ENCODE assay signal across 17 cellular contexts in the genomic region with DNA sequence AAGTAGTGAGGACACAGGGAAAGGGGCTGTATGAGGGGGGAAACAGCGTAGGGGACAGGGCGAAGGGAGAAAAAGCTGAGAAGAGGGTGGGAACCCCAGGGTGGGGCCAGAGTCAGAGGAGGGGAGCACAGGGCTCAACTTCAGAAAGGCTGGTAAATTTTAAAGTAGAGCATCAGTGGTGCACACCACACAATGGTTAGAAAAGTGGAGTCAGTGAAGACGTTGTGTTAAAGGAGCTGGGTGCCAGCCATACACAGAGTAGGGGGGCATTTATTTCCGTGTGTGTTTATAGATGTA. TPM values are rescaled to one million over a fixed set of nuclear protein-coding genes. Genes with fewer than 3 reads are reported as not detected.
DNase-seq lines count a peak whose midpoint lies in the region; ATAC-seq and TF ChIP-seq lines count a peak whose summit lies in the region.
"Had no signal": no experiment of that assay in that cellular context is flagged by ENCODE, and none has a peak within 500 bp of the region (broad histone marks: within the 10 kb centered on the region; RNA-seq: fewer than 3 reads in every experiment).

No MANE protein-coding gene starts in this region.

- peaks cover 45% of the 10 kb centered on the region for H3K27me3 Mint-ChIP-seq in GM23338 (ENCODE audit: insufficient read depth, low read depth, poor library complexity)

- peaks cover 33% of the 10 kb centered on the region for H3K4me1 Mint-ChIP-seq in GM23338

- no peak for TF ChIP-seq POLR2A in adrenal gland (IDR thresholded peaks at IDR 0.05)

- H3K79me2 ChIP-seq in GM23338 (replicated peaks; ENCODE audit: insufficient read depth) (peaks cover 12% of the 10 kb centered on the region), hepatocyte (peaks cover 6% of the 10 kb centered on the region), smooth muscle cell (ENCODE audit: low read depth) (no peaks in the 10 kb centered on the region)

- H3K27ac ChIP-seq in GM23338 (ENCODE audit: low read depth) (no peak overlapping the region), Panc1 (ENCODE audit: low read length) (0 out of 2 replicates have a peak overlapping the region, but pooled peaks have one; percentile 17), hepatocyte (no peak overlapping the region), smooth muscle cell (ENCODE audit: low read depth) (no peak overlapping the region), adrenal gland (no peak overlapping the region)

- H3F3A ChIP-seq in GM23338 (replicated peaks; ENCODE audit: low read depth) = peaks cover 9% of the 10 kb centered on the region; the same call in 1 of the 2 replicates
- peaks cover 11% of the 10 kb centered on the region for H3F3A ChIP-seq in smooth muscle cell (ENCODE audit: low read depth)

- H3K9me3 Mint-ChIP-seq in GM23338 = no peaks in the 10 kb centered on the region; the same call in 2 of the 3 replicates
- H3K9me3 Mint-ChIP-seq: activated naive CD8-positive, alpha-beta T cell treated with anti-CD3 and anti-CD28 coated beads, Interleukin-2, amount 10 ng/mL, durations not matched to agents 7 days and 5 days; naive thymus-derived CD8-positive, alpha-beta T cell had no signal

- 26% methylated on average over 2 of the region's 4 CpGs for WGBS in hepatocyte (ENCODE audit: low lambda C conversion rate, missing lambda C conversion rate)
- 15% methylated on average over 2 of the region's 4 CpGs for WGBS in smooth muscle cell (ENCODE audit: low lambda C conversion rate)
- 43 to 46% (median 45%) methylated on average over 4 of the region's 4 CpGs for WGBS in adrenal gland, 4 donors

- H3K4me2 ChIP-seq in GM23338 = peak overlapping the region; percentile 100
- H3K4me2 ChIP-seq in hepatocyte = peak overlapping the region; percentile 97
- peak overlapping the region; percentile 96 for H3K4me2 ChIP-seq in smooth muscle cell

- peak overlapping the region; percentile 75 for H3K4me3 Mint-ChIP-seq in GM23338

- peaks cover 31% of the 10 kb centered on the region for H3K4me1 ChIP-seq in GM23338 (ENCODE audit: insufficient read depth)
- peaks cover 24% of the 10 kb centered on the region for H3K4me1 ChIP-seq in Panc1 (ENCODE audit: control insufficient read depth, insufficient read depth, low read length)
- H3K4me1 ChIP-seq in hepatocyte (ENCODE audit: insufficient read depth) = peaks cover 39% of the 10 kb centered on the region
- H3K4me1 ChIP-seq in smooth muscle cell (ENCODE audit: low read depth) = peaks cover 23% of the 10 kb centered on the region
- H3K4me1 ChIP-seq in adrenal gland (replicated peaks in 1 of 2) = peaks cover 13 to 40% of the 10 kb centered on the region in 2 donors

- intact Hi-C loops in Panc1 (cut with micrococcal nuclease; ENCODE audit: unreplicated experiment) = loop anchor here (5.0 to 10.0 kb wide), 2 partner anchors 185 to 243 kb away; a partner anchor contains a TSS
- intact Hi-C loops in adrenal gland (cut with DNase I) = loop anchor here in 1 of 2 donors (10.0 kb wide), 1 partner anchor 325 kb away; no protein-coding TSS in a partner anchor

- BruUV-seq in Panc1 (replicated peaks; lab: Mats Ljungman, UMichigan) = no TSS peak

- H3K9me3 ChIP-seq in Panc1 (ENCODE audit: control insufficient read depth, insufficient read depth, low read depth, low read length) = no peaks in the 10 kb centered on the region
- no peaks in the 10 kb centered on the region for H3K9me3 ChIP-seq in hepatocyte (ENCODE audit: low read depth)
- no peaks in the 10 kb centered on the region for H3K9me3 ChIP-seq in smooth muscle cell (replicated peaks; ENCODE audit: low read depth)
- H3K9me3 ChIP-seq in adrenal gland (replicated peaks in 1 of 3) = no peaks in the 10 kb centered on the region
- H3K9me3 ChIP-seq: esophagus squamous epithelium, sigmoid colon had no signal

- H2AFZ ChIP-seq in GM23338 (peak overlapping the region; percentile 90), hepatocyte (peak overlapping the region; percentile 95), smooth muscle cell (ENCODE audit: low read depth) (no peak overlapping the region)

- in situ Hi-C loops in Panc1 (cut with HindIII; ENCODE audit: low pct_unique_long_range_greater_than_20kb, low sequenced_read_pairs) = no loop called here

- ATAC-seq in GM23338 = no peak
- ATAC-seq in Panc1 = no peak
- ATAC-seq: naive thymus-derived CD8-positive, alpha-beta T cell had no signal

- H4K20me1 ChIP-seq in GM23338 (replicated peaks; ENCODE audit: insufficient read depth) (peaks cover 7% of the 10 kb centered on the region), hepatocyte (ENCODE audit: insufficient read depth, poor library complexity, severe bottlenecking) (no peaks in the 10 kb centered on the region), smooth muscle cell (ENCODE audit: low read depth) (no peaks in the 10 kb centered on the region)

- no peak overlapping the region for H3K9ac ChIP-seq in smooth muscle cell (ENCODE audit: low read depth)

- no peak for DNase-seq in GM23338 (ENCODE audit: low spot score)
- no peak for DNase-seq in Panc1 (ENCODE audit: low read depth, low spot score)
- no peak for DNase-seq in hepatocyte (ENCODE audit: low spot score)
- DNase-seq in smooth muscle cell (lab: John Stamatoyannopoulos, UW; ENCODE audit: unreplicated experiment) = no peak
- DNase-seq in adrenal gland = no peak
- no peak for DNase-seq in AG08396 (ENCODE audit: low spot score)
- no peak for DNase-seq in NK-92 treated with Interleukin-12 subunit alpha and Interleukin-12 subunit beta, amount 100 ng/mL, for 24 hours (lab: John Stamatoyannopoulos, UW)
- DNase-seq: activated CD4-positive, CD25-positive, alpha-beta regulatory T cell treated with anti-CD3 and anti-CD28 coated beads, Interleukin-2, amount 50 U/mL, for 72 hours; activated naive CD8-positive, alpha-beta T cell treated with anti-CD3 and anti-CD28 coated beads, Interleukin-2, amount 10 ng/mL, durations not matched to agents 7 days and 5 days; activated T-cell treated with anti-CD3 and anti-CD28 coated beads for 4 hours; CD4-positive, CD25-positive, alpha-beta regulatory T cell; DND-41; esophagus squamous epithelium; GOT3; sigmoid colon; stimulated activated CD4-positive, alpha-beta T cell treated with anti-CD3 and anti-CD28 coated beads, Interleukin-4, amount 100 ng/mL, for 1 hour had no signal

- peaks cover 7% of the 10 kb centered on the region; the same call in 2 of the 3 replicates for H3K36me3 Mint-ChIP-seq in GM23338 (ENCODE audit: low read depth)
- H3K36me3 Mint-ChIP-seq: activated naive CD8-positive, alpha-beta T cell treated with anti-CD3 and anti-CD28 coated beads, Interleukin-2, amount 10 ng/mL, durations not matched to agents 7 days and 5 days; CD4-positive, CD25-positive, alpha-beta regulatory T cell had no signal

- H3K27me3 ChIP-seq in GM23338 (ENCODE audit: insufficient read depth) (peaks cover 59% of the 10 kb centered on the region), Panc1 (ENCODE audit: control insufficient read depth, insufficient read depth, low read length) (no peaks in the 10 kb centered on the region), hepatocyte (peaks cover 55% of the 10 kb centered on the region), smooth muscle cell (ENCODE audit: low read depth) (peaks cover 6% of the 10 kb centered on the region), adrenal gland (no peaks in the 10 kb centered on the region)

- H3K27ac Mint-ChIP-seq in GM23338 = no peak overlapping the region
- H3K27ac Mint-ChIP-seq: activated naive CD8-positive, alpha-beta T cell treated with anti-CD3 and anti-CD28 coated beads, Interleukin-2, amount 10 ng/mL, durations not matched to agents 7 days and 5 days; naive thymus-derived CD8-positive, alpha-beta T cell had no signal

- no peaks in the 10 kb centered on the region for H3K9me2 ChIP-seq in GM23338 (ENCODE audit: insufficient read depth)
- H3K9me2 ChIP-seq in hepatocyte (replicated peaks; ENCODE audit: insufficient read depth) = no peaks in the 10 kb centered on the region

- CTCF ChIA-PET in Panc1 (lab: Charles Lee) = no interaction called here

- H3K4me3 ChIP-seq in GM23338 = peak overlapping the region; percentile 80
- H3K4me3 ChIP-seq in Panc1 (ENCODE audit: low read depth in 2 of 2, low read length in 2 of 2) = peak overlapping the region; percentile 79 to 96
- H3K4me3 ChIP-seq in hepatocyte = no peak overlapping the region
- H3K4me3 ChIP-seq in smooth muscle cell = peak overlapping the region; percentile 60
- peak overlapping the region in 1 of 4 donors; percentile 74 for H3K4me3 ChIP-seq in adrenal gland

- no peaks in the 10 kb centered on the region for H3K36me3 ChIP-seq in GM23338 (ENCODE audit: insufficient read depth)
- no peaks in the 10 kb centered on the region for H3K36me3 ChIP-seq in Panc1 (ENCODE audit: control insufficient read depth, insufficient read depth, low read length)
- H3K36me3 ChIP-seq in hepatocyte (replicated peaks; ENCODE audit: insufficient read depth, low read depth) = no peaks in the 10 kb centered on the region
- no peaks in the 10 kb centered on the region for H3K36me3 ChIP-seq in smooth muscle cell (ENCODE audit: low read depth)
- H3K36me3 ChIP-seq in adrenal gland (replicated peaks in 1 of 2) = no peaks in the 10 kb centered on the region
- H3K36me3 ChIP-seq: esophagus squamous epithelium, sigmoid colon had no signal

- TF ChIP-seq CTCF in GM23338 (conservative IDR thresholded peaks at IDR 0.05; ENCODE audit: low read depth in 2 of 2) (no peak), Panc1 (IDR thresholded peaks at IDR 0.05) (no peak), hepatocyte (IDR thresholded peaks at IDR 0.05; ENCODE audit: poor library complexity) (no peak), smooth muscle cell (IDR thresholded peaks at IDR 0.05; ENCODE audit: borderline replicate concordance, insufficient read depth, poor library complexity, severe bottlenecking) (no peak), adrenal gland (IDR thresholded peaks at IDR 0.05) (no peak)

- POLR2A ChIA-PET in Panc1 (lab: Charles Lee) = no interaction called here

RNA-seq across cellular contexts. Expression of a gene that starts 3.0 kb away (rescaled TPM):
- total RNA-seq in GM23338 (2014; rRNA removed; shearing (Covaris generic)) = 15.8 and 18.8 TPM in 2 replicates
- polyA plus RNA-seq in GM23338 (2016; fragmentation: Nextera tagmentation; extraction: Ambion mirVana) (14.6 and 14.8 TPM in 2 replicates), hepatocyte (60.4 and 65.6 TPM in 2 replicates), smooth muscle cell (24.0 and 26.2 TPM in 2 replicates), adrenal gland (10 to 100 TPM; 12.1 to 18.4 (median 15.5) TPM)
- total RNA-seq in Panc1 (2021; ENCODE audit: unreplicated experiment) (40.1 TPM), hepatocyte (22.7 and 23.4 TPM in 2 replicates), smooth muscle cell (5.5 and 8.7 TPM in 2 replicates), adrenal gland (10 to 100 TPM; 17.4 to 46.2 (median 26.9) TPM)
- 33.3 TPM for polyA plus RNA-seq in Panc1 (2012; ENCODE audit: insufficient read length)

RNA-seq across cellular contexts. Expression of a gene that starts 21.7 kb away (rescaled TPM):
- total RNA-seq in GM23338 (2014; rRNA removed; shearing (Covaris generic)) = 190 and 292 TPM in 2 replicates
- polyA plus RNA-seq in GM23338 (2016; fragmentation: Nextera tagmentation; extraction: Ambion mirVana) = 765 and 885 TPM in 2 replicates
- total RNA-seq in Panc1 (2021; ENCODE audit: unreplicated experiment) = 353 TPM
- 349 TPM for polyA plus RNA-seq in Panc1 (2012; ENCODE audit: insufficient read length)
- 151 and 197 TPM in 2 replicates for total RNA-seq in hepatocyte
- 404 and 449 TPM in 2 replicates for polyA plus RNA-seq in hepatocyte
- 144 and 154 TPM in 2 replicates for total RNA-seq in smooth muscle cell
- polyA plus RNA-seq in smooth muscle cell = 325 and 339 TPM in 2 replicates
- 100 to 1,000 TPM; 107 to 330 (median 153) TPM for total RNA-seq in adrenal gland
- polyA plus RNA-seq in adrenal gland = 100 to 1,000 TPM in 2 of 3 donors, 10 to 100 TPM in 1; 85.5 to 244 (median 190) TPM

RNA-seq across cellular contexts. Expression of a gene that starts 35.8 kb away (rescaled TPM):
- total RNA-seq in GM23338 (2014; rRNA removed; shearing (Covaris generic)) = 31.0 and 43.3 TPM in 2 replicates
- polyA plus RNA-seq in GM23338 (2016; fragmentation: Nextera tagmentation; extraction: Ambion mirVana) = 12.8 and 12.9 TPM in 2 replicates
- 11.2 TPM for total RNA-seq in Panc1 (2021; ENCODE audit: unreplicated experiment)
- 13.5 TPM for polyA plus RNA-seq in Panc1 (2012; ENCODE audit: insufficient read length)
- 17.8 and 18.8 TPM in 2 replicates for total RNA-seq in hepatocyte
- 7.8 and 10.6 TPM in 2 replicates for polyA plus RNA-seq in hepatocyte
- 2.8 and 18.1 TPM in 2 replicates for total RNA-seq in smooth muscle cell
- polyA plus RNA-seq in smooth muscle cell = 5.5 and 6.6 TPM in 2 replicates
- 10 to 100 TPM; 12.9 to 47.2 (median 29.1) TPM for total RNA-seq in adrenal gland
- 10 to 100 TPM; 10.2 to 22.0 (median 19.7) TPM for polyA plus RNA-seq in adrenal gland

RNA-seq across cellular contexts. Expression of a gene that starts 52.9 kb away (rescaled TPM):
- total RNA-seq in GM23338 (2014; rRNA removed; shearing (Covaris generic)) = 53.1 and 61.4 TPM in 2 replicates
- polyA plus RNA-seq in GM23338 (2016; fragmentation: Nextera tagmentation; extraction: Ambion mirVana) (28.2 and 28.8 TPM in 2 replicates), hepatocyte (34.5 and 35.9 TPM in 2 replicates), smooth muscle cell (37.1 and 40.2 TPM in 2 replicates), adrenal gland (10 to 100 TPM; 45.0 to 54.5 (median 51.4) TPM)
- total RNA-seq in Panc1 (2021; ENCODE audit: unreplicated experiment) (68.6 TPM), hepatocyte (36.9 and 45.9 TPM in 2 replicates), smooth muscle cell (52.4 and 53.7 TPM in 2 replicates), adrenal gland (100 to 1,000 TPM in 1 of 8 donors, 10 to 100 TPM in 7; 44.0 to 111 (median 78.0) TPM)
- polyA plus RNA-seq in Panc1 (2012; ENCODE audit: insufficient read length) = 41.2 TPM
